Comparison of ENCODE assay signal across 27 cellular contexts in genomic region chrX:26387906-26388305, GRCh38.
"Had no signal": no experiment of that assay in that cellular context is flagged by ENCODE, and none has a peak within 500 bp of the region (broad histone marks: within the 10 kb centered on the region; RNA-seq: fewer than 3 reads in every experiment).

No MANE protein-coding gene starts in this region.

- ATAC-seq: activated CD4-positive, alpha-beta T cell treated with anti-CD3 and anti-CD28 coated beads for 36 hours; activated CD8-positive, alpha-beta memory T cell treated with anti-CD3 and anti-CD28 coated beads, Interleukin-2, amount 10 ng/mL, durations not matched to agents 7 days and 5 days; activated CD8-positive, alpha-beta T cell treated with anti-CD3 and anti-CD28 coated beads, Interleukin-2, amount 10 ng/mL, durations not matched to agents 7 days and 5 days; activated naive CD8-positive, alpha-beta T cell treated with anti-CD3 and anti-CD28 coated beads, Interleukin-2, amount 50 U/mL, for 24 hours; foreskin keratinocyte; gastrocnemius medialis; T-helper 17 cell had no signal

- DNase-seq: activated CD4-positive, alpha-beta memory T cell treated with anti-CD3 and anti-CD28 coated beads for 36 hours; activated CD4-positive, alpha-beta T cell treated with anti-CD3 and anti-CD28 coated beads for 36 hours; activated CD4-positive, alpha-beta T cell treated with anti-CD3 and anti-CD28 coated beads, Interleukin-2, amount 10 ng/mL, durations not matched to agents 24 days and 14 days; activated CD4-positive, CD25-positive, alpha-beta regulatory T cell; activated CD4-positive, CD25-positive, alpha-beta regulatory T cell treated with anti-CD3 and anti-CD28 coated beads, Interleukin-2, amount 50 U/mL, for 72 hours; activated CD8-positive, alpha-beta memory T cell treated with anti-CD3 and anti-CD28 coated beads, Interleukin-2, amount 10 ng/mL, durations not matched to agents 7 days and 5 days; activated CD8-positive, alpha-beta memory T cell treated with anti-CD3 and anti-CD28 coated beads, Interleukin-2, amount 50 U/mL, for 4 hours; activated CD8-positive, alpha-beta T cell treated with anti-CD3 and anti-CD28 coated beads, Interleukin-2, amount 10 ng/mL, durations not matched to agents 7 days and 5 days; activated effector memory CD4-positive, alpha-beta T cell treated with anti-CD3 and anti-CD28 coated beads, Interleukin-2, amount 50 U/mL, for 16 hours; activated naive CD4-positive, alpha-beta T cell treated with anti-CD3 and anti-CD28 coated beads for 36 hours; activated naive CD8-positive, alpha-beta T cell treated with anti-CD3 and anti-CD28 coated beads for 36 hours; activated naive CD8-positive, alpha-beta T cell treated with anti-CD3 and anti-CD28 coated beads, Interleukin-2, amount 50 U/mL, for 24 hours; activated T-cell treated with anti-CD3 and anti-CD28 coated beads, Interleukin-2, amount 50 U/mL, for 1 hour; activated T-cell treated with anti-CD3 and anti-CD28 coated beads, Interleukin-2, amount 50 U/mL, for 48 hours; adrenal gland; amygdala; aorta; central memory CD4-positive, alpha-beta T cell; cerebellar nuclear complex; colonic mucosa; effector memory CD4-positive, alpha-beta T cell; endodermal cell; erythroblast; foreskin keratinocyte; gastrocnemius medialis; T-helper 1 cell; T-helper 17 cell had no signal
